Comparison of ENCODE assay signal across 4 cellular contexts in the genomic region with DNA sequence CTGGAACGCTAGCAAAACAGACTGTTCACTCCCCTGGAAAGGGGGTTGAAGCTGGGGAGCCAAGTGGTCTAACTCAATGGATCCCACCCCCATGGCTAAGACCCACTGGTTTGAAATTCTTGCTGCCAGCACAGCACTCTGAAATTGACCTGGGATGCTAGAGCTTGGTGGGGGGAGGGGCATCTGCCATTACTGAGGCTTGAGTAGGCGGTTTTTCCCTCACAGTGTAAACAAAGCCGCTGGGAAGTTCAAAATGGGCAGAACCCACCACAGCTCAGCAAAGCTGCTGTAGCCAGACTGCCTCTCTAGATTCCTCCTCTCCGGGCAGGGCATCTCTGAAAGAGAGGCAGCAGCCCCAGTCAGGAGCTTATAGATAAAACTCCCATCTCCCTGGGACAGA. TPM values are rescaled to one million over a fixed set of nuclear protein-coding genes. Genes with fewer than 3 reads are reported as not detected.
"Had no signal": no experiment of that assay in that cellular context is flagged by ENCODE, and none has a peak within 500 bp of the region (broad histone marks: within the 10 kb centered on the region; RNA-seq: fewer than 3 reads in every experiment).

No MANE protein-coding gene starts in this region.

RNA-seq across cellular contexts. Expression of a gene that starts 47.6 kb away (rescaled TPM):
- total RNA-seq: HT1080; Right ventricle myocardium superior; SJSA1; T-helper 1 cell treated with Interleukin-12 subunit alpha and Interleukin-12 subunit beta and Interleukin-4 antibody, amounts not matched to agents 30 ng/mL and 1 ng/mL, for 36 hours had no signal
